In the genomic region with DNA sequence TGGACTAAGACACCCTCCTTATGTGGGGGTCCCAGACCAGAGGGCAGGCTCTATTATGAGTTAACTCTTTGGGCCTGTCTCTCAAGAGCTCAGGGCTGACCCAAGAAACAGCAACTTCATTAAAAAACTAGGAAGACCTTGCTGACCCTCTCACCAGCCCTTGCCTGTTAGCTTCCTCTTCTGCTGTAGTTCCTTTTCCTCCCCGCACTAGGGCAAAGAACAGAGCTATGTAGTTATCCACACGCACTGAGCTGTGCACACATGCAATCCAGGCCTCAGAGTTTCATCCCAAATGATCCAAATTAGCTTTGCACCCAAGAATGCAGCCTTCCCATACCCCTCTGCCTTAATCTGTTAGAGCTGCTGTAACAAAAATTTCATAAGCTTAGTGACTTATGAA, we compare ENCODE assay signal across 18 cellular contexts.
"Had no signal": no experiment of that assay in that cellular context is flagged by ENCODE, and none has a peak within 500 bp of the region (broad histone marks: within the 10 kb centered on the region; RNA-seq: fewer than 3 reads in every experiment).

No MANE protein-coding gene starts in this region.

- H3K36me3 Mint-ChIP-seq: activated naive CD4-positive, alpha-beta T cell treated with anti-CD3 and anti-CD28 coated beads, Interleukin-2, amount 50 U/mL, for 24 hours; naive B cell; neural progenitor cell; stimulated activated memory B cell treated with anti-CD40 and anti-IgM and Interleukin-4, amounts not matched to agents 10 μg/mL and 1 μg/mL and 100 μg/mL, for 72 hours had no signal

- H3K4me1 Mint-ChIP-seq: activated B cell treated with CpG ODN at 0.5 μM for 24 hours; activated CD4-positive, alpha-beta T cell treated with anti-CD3 and anti-CD28 coated beads, Interleukin-2, amount 10 ng/mL, durations not matched to agents 7 days and 5 days; activated naive CD4-positive, alpha-beta T cell treated with anti-CD3 and anti-CD28 coated beads, Interleukin-2, amount 50 U/mL, for 24 hours; naive B cell; stimulated activated memory B cell treated with anti-CD40 and anti-IgM and Interleukin-4, amounts not matched to agents 10 μg/mL and 1 μg/mL and 100 μg/mL, for 72 hours had no signal

- H3K27me3 Mint-ChIP-seq: activated B cell treated with CpG ODN at 0.5 μM for 24 hours; activated CD4-positive, alpha-beta T cell treated with anti-CD3 and anti-CD28 coated beads, Interleukin-2, amount 10 ng/mL, durations not matched to agents 7 days and 5 days; activated naive CD4-positive, alpha-beta T cell treated with anti-CD3 and anti-CD28 coated beads, Interleukin-2, amount 50 U/mL, for 24 hours; stimulated activated memory B cell treated with anti-CD40 and anti-IgM and Interleukin-4, amounts not matched to agents 10 μg/mL and 1 μg/mL and 100 μg/mL, for 72 hours had no signal

- H3K4me3 Mint-ChIP-seq: activated B cell treated with CpG ODN at 0.5 μM for 24 hours; activated CD4-positive, alpha-beta T cell treated with anti-CD3 and anti-CD28 coated beads, Interleukin-2, amount 10 ng/mL, durations not matched to agents 7 days and 5 days; activated CD8-positive, alpha-beta T cell treated with anti-CD3 and anti-CD28 coated beads, Interleukin-2, amount 10 ng/mL, durations not matched to agents 7 days and 5 days; activated naive CD4-positive, alpha-beta T cell treated with anti-CD3 and anti-CD28 coated beads, Interleukin-2, amount 50 U/mL, for 24 hours; naive B cell; neural progenitor cell; stimulated activated memory B cell treated with anti-CD40 and anti-IgM and Interleukin-4, amounts not matched to agents 10 μg/mL and 1 μg/mL and 100 μg/mL, for 72 hours had no signal

- DNase-seq: activated B cell treated with CpG ODN at 0.5 μM for 24 hours; activated CD4-positive, alpha-beta T cell treated with anti-CD3 and anti-CD28 coated beads, Interleukin-2, amount 10 ng/mL, durations not matched to agents 7 days and 5 days; activated CD8-positive, alpha-beta T cell treated with anti-CD3 and anti-CD28 coated beads, Interleukin-2, amount 10 ng/mL, durations not matched to agents 7 days and 5 days; activated gamma-delta T cell treated with Interleukin-2 at 50 U/mL for 16 hours; anterior cingulate cortex; body of pancreas; cortex of kidney; foreskin fibroblast; lower lobe of right lung; naive B cell; sigmoid colon; stimulated activated CD4-positive, alpha-beta T cell treated with anti-CD3 and anti-CD28 coated beads, Interleukin-15, amount 100 ng/mL, for 24 hours; T-helper 1 cell; transverse colon had no signal

- H3K9me3 Mint-ChIP-seq: activated CD4-positive, alpha-beta T cell treated with anti-CD3 and anti-CD28 coated beads, Interleukin-2, amount 10 ng/mL, durations not matched to agents 7 days and 5 days; activated naive CD4-positive, alpha-beta T cell treated with anti-CD3 and anti-CD28 coated beads, Interleukin-2, amount 50 U/mL, for 24 hours; neural progenitor cell; stimulated activated memory B cell treated with anti-CD40 and anti-IgM and Interleukin-4, amounts not matched to agents 10 μg/mL and 1 μg/mL and 100 μg/mL, for 72 hours had no signal

- ATAC-seq: activated CD8-positive, alpha-beta T cell treated with anti-CD3 and anti-CD28 coated beads, Interleukin-2, amount 10 ng/mL, durations not matched to agents 7 days and 5 days; body of pancreas; left lobe of liver; stimulated activated memory B cell treated with anti-CD40 and anti-IgM and Interleukin-4, amounts not matched to agents 10 μg/mL and 1 μg/mL and 100 μg/mL, for 72 hours had no signal

- H3K27ac Mint-ChIP-seq: activated B cell treated with CpG ODN at 0.5 μM for 24 hours; activated CD4-positive, alpha-beta T cell treated with anti-CD3 and anti-CD28 coated beads, Interleukin-2, amount 10 ng/mL, durations not matched to agents 7 days and 5 days; activated CD8-positive, alpha-beta T cell treated with anti-CD3 and anti-CD28 coated beads, Interleukin-2, amount 10 ng/mL, durations not matched to agents 7 days and 5 days; activated naive CD4-positive, alpha-beta T cell treated with anti-CD3 and anti-CD28 coated beads, Interleukin-2, amount 50 U/mL, for 24 hours; naive B cell; stimulated activated memory B cell treated with anti-CD40 and anti-IgM and Interleukin-4, amounts not matched to agents 10 μg/mL and 1 μg/mL and 100 μg/mL, for 72 hours had no signal
